In genomic region chr7:29607259-29607658, GRCh38 we compare ENCODE assay signal across 19 cellular contexts. TPM values are rescaled to one million over a fixed set of nuclear protein-coding genes. Genes with fewer than 3 reads are reported as not detected.
DNase-seq lines count a peak whose midpoint lies in the region; ATAC-seq and TF ChIP-seq lines count a peak whose summit lies in the region.
"Had no signal": no experiment of that assay in that cellular context is flagged by ENCODE, and none has a peak within 500 bp of the region (broad histone marks: within the 10 kb centered on the region; RNA-seq: fewer than 3 reads in every experiment).

No MANE protein-coding gene starts in this region.

- H2BK15ac ChIP-seq in mesenchymal stem cell (ENCODE audit: low read depth, poor library complexity, severe bottlenecking), result peak overlapping the region; percentile 52

- peak overlapping the region in 1 of 2 experiments; percentile 17 for H3K4ac ChIP-seq in mesenchymal stem cell (ENCODE audit: low read depth in 1 of 2, low read length in 2 of 2)

- no peak overlapping the region for H2AK5ac ChIP-seq in mesenchymal stem cell (ENCODE audit: low read length, severe bottlenecking)

- peak overlapping the region in 1 of 2 experiments; percentile 54 for H2BK12ac ChIP-seq in mesenchymal stem cell (ENCODE audit: low read length in 2 of 2)

- no peak overlapping the region for H3K23ac ChIP-seq in mesenchymal stem cell (ENCODE audit: low read length in 2 of 2)

- H3K79me1 ChIP-seq in mesenchymal stem cell (replicated peaks; ENCODE audit: low read length, poor library complexity, severe bottlenecking), result no peaks in the 10 kb centered on the region

- H3K9me3 ChIP-seq in SK-N-SH (no peaks in the 10 kb centered on the region), mesenchymal stem cell (ENCODE audit: control insufficient read depth, low read length) (no peaks in the 10 kb centered on the region)

- POLR2A ChIA-PET in SK-N-SH (lab: Yijun Ruan, JAX), result no interaction called here
- POLR2A ChIA-PET in RWPE1 (lab: Yijun Ruan, JAX; ENCODE audit: low non-redundant PET), result no interaction called here

- H4K8ac ChIP-seq in mesenchymal stem cell (ENCODE audit: low read length), result peak overlapping the region; percentile 23

- DNase-seq in SK-N-SH (no peak), RWPE1 (ENCODE audit: low spot score) (no peak), mesenchymal stem cell (peak; percentile 3), midbrain (lab: John Stamatoyannopoulos, UW) (no peak), NCI-H2196 treated with DMSO at 0.1 percent for 48 hours (lab: John Stamatoyannopoulos, UW; ENCODE audit: unreplicated experiment) (no peak), NCI-H510A (lab: John Stamatoyannopoulos, UW) (no peak)
- DNase-seq: CD4-positive, alpha-beta T cell; H9; MV-4-11; NCI-H1417 treated with DMSO at 0.1 percent for 48 hours; NCI-H2029; NCI-H2171 treated with DMSO at 0.1 percent for 48 hours; NCI-H526; NK-92 treated with Interleukin-12 subunit alpha and Interleukin-12 subunit beta, amount 100 ng/mL, for 24 hours; OCI-M1; T-helper 1 cell had no signal

- peak overlapping the region in 1 of 2 experiments; percentile 43 for H3K18ac ChIP-seq in mesenchymal stem cell (ENCODE audit: low read depth in 1 of 2, low read length in 2 of 2)

- H3K27me3 ChIP-seq in SK-N-SH (ENCODE audit: insufficient read depth) (no peaks in the 10 kb centered on the region), mesenchymal stem cell (ENCODE audit: control insufficient read depth in 1 of 2, insufficient read depth in 1 of 2, low read length in 2 of 2) (no peaks in the 10 kb centered on the region)

- no peak; the same call in 2 of the 3 replicates for ATAC-seq in SK-N-SH treated with all-trans-retinoic acid at 6 μM for 48 hours
- no peak for ATAC-seq in GM19455 (IDR thresholded peaks at IDR 0.05; ENCODE audit: unreplicated experiment)

- no peaks in the 10 kb centered on the region for H3K9me2 ChIP-seq in SK-N-SH

- H3K4me1 ChIP-seq in SK-N-SH (ENCODE audit: control insufficient read depth in 1 of 2, insufficient read depth in 2 of 2, low read depth in 1 of 2, low read length in 1 of 2), result peaks cover 15 to 22% of the 10 kb centered on the region in 2 experiments; a peak in 3 of 4 replicates
- peaks cover 2% of the 10 kb centered on the region for H3K4me1 ChIP-seq in mesenchymal stem cell (ENCODE audit: control insufficient read depth, insufficient read depth, low read depth, low read length)

- TF ChIP-seq EP300 in SK-N-SH (IDR thresholded peaks at IDR 0.05; ENCODE audit: borderline replicate concordance in 1 of 2, low read depth in 1 of 2, low read length in 1 of 2), result no peak

- TF ChIP-seq RAD21 in SK-N-SH (IDR thresholded peaks at IDR 0.05; ENCODE audit: low read length), result no peak

- no peak overlapping the region for H3K4me2 ChIP-seq in SK-N-SH
- no peak overlapping the region for H3K4me2 ChIP-seq in mesenchymal stem cell (ENCODE audit: low read length, poor library complexity, severe bottlenecking)

- H3K79me2 ChIP-seq in SK-N-SH (ENCODE audit: insufficient read depth), result no peaks in the 10 kb centered on the region

- H3K36me3 ChIP-seq in SK-N-SH (replicated peaks in 1 of 2; ENCODE audit: control insufficient read depth in 1 of 2, insufficient read depth in 2 of 2, low read length in 1 of 2) (no peaks in the 10 kb centered on the region), mesenchymal stem cell (ENCODE audit: control insufficient read depth in 1 of 2, insufficient read depth in 2 of 2, low read depth in 1 of 2, low read length in 2 of 2) (no peaks in the 10 kb centered on the region)

- 93% methylated on average over 4 of the region's 4 CpGs for WGBS in SK-N-SH (ENCODE audit: low lambda C conversion rate)
- 97% methylated on average over 4 of the region's 4 CpGs for WGBS in mesenchymal stem cell

- H3K14ac ChIP-seq in mesenchymal stem cell (ENCODE audit: low read length in 2 of 2), result no peak overlapping the region

- no peaks in the 10 kb centered on the region for H3F3A ChIP-seq in SK-N-SH (replicated peaks; ENCODE audit: insufficient read depth)

- no peak for TF ChIP-seq CTCF in SK-N-SH (IDR thresholded peaks at IDR 0.05)
- no peak for TF ChIP-seq CTCF in RWPE1 (conservative IDR thresholded peaks at IDR 0.05; ENCODE audit: low read depth)

- H4K91ac ChIP-seq in mesenchymal stem cell (ENCODE audit: low read length), result no peak overlapping the region

- H3K4me3 ChIP-seq in SK-N-SH (ENCODE audit: low read depth in 2 of 2, low read length in 1 of 2), result no peak overlapping the region
- H3K4me3 ChIP-seq in mesenchymal stem cell (ENCODE audit: insufficient read depth in 1 of 2, low read depth in 1 of 2, low read length in 2 of 2), result no peak overlapping the region

- CTCF ChIA-PET in SK-N-SH (lab: Yijun Ruan, JAX), result interaction anchor here (0.9 to 1.2 kb wide), 2 partner anchors 15 to 19 kb away, joined by 3 read pairs; no protein-coding TSS in a partner anchor
- CTCF ChIA-PET in RWPE1 (lab: Yijun Ruan, JAX), result interaction anchor here (0.6 kb wide), 1 partner anchor 70 kb away, joined by 3 read pairs; no protein-coding TSS in a partner anchor

- no peak overlapping the region for H2BK5ac ChIP-seq in mesenchymal stem cell (ENCODE audit: low read depth, low read length, poor library complexity, severe bottlenecking)

- peak overlapping the region; percentile 19 for H2BK120ac ChIP-seq in mesenchymal stem cell (ENCODE audit: low read depth, low read length)

- H2AFZ ChIP-seq in SK-N-SH (ENCODE audit: low read depth) (no peak overlapping the region), mesenchymal stem cell (ENCODE audit: low read depth, low read length) (no peak overlapping the region)

- H3K27ac ChIP-seq in SK-N-SH (ENCODE audit: low read depth in 2 of 2, low read length in 1 of 2), result peak overlapping the region; percentile 52 to 77; a peak in 3 of 4 replicates
- peak overlapping the region; percentile 90 for H3K27ac ChIP-seq in RWPE1
- no peak overlapping the region for H3K27ac ChIP-seq in mesenchymal stem cell (ENCODE audit: low read length, poor library complexity, severe bottlenecking)

- H3K9ac ChIP-seq in SK-N-SH (no peak overlapping the region), mesenchymal stem cell (ENCODE audit: low read length) (no peak overlapping the region)

- no peaks in the 10 kb centered on the region for H4K20me1 ChIP-seq in SK-N-SH (ENCODE audit: insufficient read depth)

TF ChIP-seq in SK-N-SH, 30 proteins besides CTCF, POLR2A, EP300 and RAD21:
- no peak for TF ChIP-seq RCOR1 (IDR thresholded peaks at IDR 0.05; ENCODE audit: low read length)
- peak; percentile 65 for TF ChIP-seq PBX3 (IDR thresholded peaks at IDR 0.05)
TF ChIP-seq in SK-N-SH: peak in this region for 1.

TF ChIP-seq in SK-N-SH treated with all-trans-retinoic acid at 6 μM for 48 hours, 23 proteins besides CTCF, POLR2A, EP300 and RAD21 (continues in another document):
- TF ChIP-seq POU6F1 (CRISPR knock-in tag; IDR thresholded peaks at IDR 0.05; ENCODE audit: borderline replicate concordance, low read depth) (no peak), CSDC2 (CRISPR knock-in tag; IDR thresholded peaks at IDR 0.05) (no peak), CREB5 (CRISPR knock-in tag; IDR thresholded peaks at IDR 0.05; ENCODE audit: low read depth) (no peak), PPARA (CRISPR knock-in tag; IDR thresholded peaks at IDR 0.05; ENCODE audit: borderline replicate concordance) (no peak), ZC3H10 (CRISPR knock-in tag; IDR thresholded peaks at IDR 0.05) (no peak), TCF4 (CRISPR knock-in tag; IDR thresholded peaks at IDR 0.05; ENCODE audit: borderline replicate concordance) (no peak), ZNF565 (CRISPR knock-in tag; conservative IDR thresholded peaks at IDR 0.05; ENCODE audit: low read depth) (no peak), ZNF70 (CRISPR knock-in tag; IDR thresholded peaks at IDR 0.05) (no peak)

RNA-seq across cellular contexts. Expression of gene PRR15, which starts 43.6 kb away (rescaled TPM):
- 0.36 and 0.49 TPM in 2 replicates for polyA plus RNA-seq in SK-N-SH (2012; rRNA removed)
- 0.39 and 0.60 TPM in 2 replicates for polyA plus RNA-seq in SK-N-SH (2012; cell fraction: cytosol; rRNA removed)
- 0.41 and 0.58 TPM in 2 replicates for polyA plus RNA-seq in SK-N-SH (2012; cell fraction: nucleus; rRNA removed)
- polyA plus RNA-seq in mesenchymal stem cell (2013, experiment 1 of 2), result 0.10 TPM
- polyA plus RNA-seq in mesenchymal stem cell (2013, experiment 2 of 2), result 0.10 TPM
- polyA plus RNA-seq: IgD-negative memory B cell had no signal
